Comparison of ENCODE assay signal across 8 cellular contexts in genomic region chr22:37498289-37498909, GRCh38. TPM values are rescaled to one million over a fixed set of nuclear protein-coding genes. Genes with fewer than 3 reads are reported as not detected.
DNase-seq lines count a peak whose midpoint lies in the region; ATAC-seq, FAIRE-seq and TF ChIP-seq lines count a peak whose summit lies in the region.

No MANE protein-coding gene starts in this region.

- TF ChIP-seq POLR2A in GM12891 (IDR thresholded peaks at IDR 0.05; ENCODE audit: low read depth, low read length): no peak
- no peak for TF ChIP-seq POLR2A in stomach (IDR thresholded peaks at IDR 0.05)

- in situ Hi-C loops in SK-MEL-5 (cut with HindIII; ENCODE audit: low pct_unique_long_range_greater_than_20kb, low sequenced_read_pairs): no loop called here

- peak overlapping the region in 1 of 2 experiments; percentile 30 for H3K4ac ChIP-seq in mesenchymal stem cell (ENCODE audit: low read depth in 1 of 2, low read length in 2 of 2)

- 65% methylated on average over 15 of the region's 15 CpGs for WGBS in mesenchymal stem cell
- 35 to 58% (median 41%) methylated on average over 9 to 15 of the region's 15 CpGs for WGBS in stomach, 5 donors

- H3K4me1 ChIP-seq in mesenchymal stem cell (ENCODE audit: control insufficient read depth, insufficient read depth, low read depth, low read length): peaks cover 82% of the 10 kb centered on the region
- H3K4me1 ChIP-seq in stomach: peaks cover 50 to 56% (median 52%) of the 10 kb centered on the region in 4 donors

- no peak for TF ChIP-seq EP300 in stomach (IDR thresholded peaks at IDR 0.05)

- no peaks in the 10 kb centered on the region for H3K9me3 ChIP-seq in mesenchymal stem cell (ENCODE audit: control insufficient read depth, low read length)
- no peaks in the 10 kb centered on the region for H3K9me3 ChIP-seq in stomach

- no peaks in the 10 kb centered on the region for H3K9me3 Mint-ChIP-seq in activated naive CD4-positive, alpha-beta T cell treated with anti-CD3 and anti-CD28 coated beads, Interleukin-2, amount 50 U/mL, for 72 hours

- peaks cover 16% of the 10 kb centered on the region for H3K79me1 ChIP-seq in mesenchymal stem cell (replicated peaks; ENCODE audit: low read length, poor library complexity, severe bottlenecking)

- no peak overlapping the region for H2BK120ac ChIP-seq in mesenchymal stem cell (ENCODE audit: low read depth, low read length)

- H3K23ac ChIP-seq in mesenchymal stem cell (ENCODE audit: low read length in 2 of 2): no peak overlapping the region

- no peak overlapping the region for H3K27ac Mint-ChIP-seq in activated naive CD4-positive, alpha-beta T cell treated with anti-CD3 and anti-CD28 coated beads, Interleukin-2, amount 50 U/mL, for 72 hours

- H2BK15ac ChIP-seq in mesenchymal stem cell (ENCODE audit: low read depth, poor library complexity, severe bottlenecking): no peak overlapping the region

- H2AFZ ChIP-seq in mesenchymal stem cell (ENCODE audit: low read depth, low read length): no peak overlapping the region

- peak overlapping the region; percentile 95 for H2AK5ac ChIP-seq in mesenchymal stem cell (ENCODE audit: low read length, severe bottlenecking)

- FAIRE-seq in GM12891 (lab: Jason Lieb, UNC): peak; percentile 97

- H3K27ac ChIP-seq in 22Rv1 (peak overlapping the region; percentile 94; the same call in 1 of the 2 replicates), mesenchymal stem cell (ENCODE audit: low read length, poor library complexity, severe bottlenecking) (peak overlapping the region; percentile 97), stomach (peak overlapping the region; percentile 27 to 95 (median 87))

- no peak overlapping the region for H4K8ac ChIP-seq in mesenchymal stem cell (ENCODE audit: low read length)

- H3K4me3 ChIP-seq in mesenchymal stem cell (ENCODE audit: insufficient read depth in 1 of 2, low read depth in 1 of 2, low read length in 2 of 2): no peak overlapping the region
- no peak overlapping the region for H3K4me3 ChIP-seq in stomach

- H3K36me3 ChIP-seq in mesenchymal stem cell (ENCODE audit: control insufficient read depth in 1 of 2, insufficient read depth in 2 of 2, low read depth in 1 of 2, low read length in 2 of 2) (peaks cover 68 to 69% of the 10 kb centered on the region in 2 experiments), stomach (peaks cover 0 to 33% (median 14%) of the 10 kb centered on the region in 4 donors)

- H3K27me3 ChIP-seq in mesenchymal stem cell (ENCODE audit: control insufficient read depth in 1 of 2, insufficient read depth in 1 of 2, low read length in 2 of 2): no peaks in the 10 kb centered on the region
- peaks cover 0 to 59% (median 0%) of the 10 kb centered on the region in 3 donors for H3K27me3 ChIP-seq in stomach

- peak overlapping the region in 1 of 2 experiments; percentile 57 for H2BK12ac ChIP-seq in mesenchymal stem cell (ENCODE audit: low read length in 2 of 2)

- H4K91ac ChIP-seq in mesenchymal stem cell (ENCODE audit: low read length): peak overlapping the region; percentile 79

- TF ChIP-seq CTCF in 22Rv1 (IDR thresholded peaks at IDR 0.05) (peak; percentile 89), stomach (IDR thresholded peaks at IDR 0.05) (peak in 5 of 7 experiments; percentile 39 to 65 (median 60))

- H3K18ac ChIP-seq in mesenchymal stem cell (ENCODE audit: low read depth in 1 of 2, low read length in 2 of 2): peak overlapping the region; percentile 7 to 26

- no peaks in the 10 kb centered on the region for H3K36me3 Mint-ChIP-seq in activated naive CD4-positive, alpha-beta T cell treated with anti-CD3 and anti-CD28 coated beads, Interleukin-2, amount 50 U/mL, for 72 hours

- DNase-seq in GM12891 (ENCODE audit: insufficient read length, low spot score) (peak; percentile 97), SK-MEL-5 (ENCODE audit: low read depth, low spot score) (peak; percentile 60), mesenchymal stem cell (no peak), stomach (peak; percentile 71)
- DNase-seq in activated naive CD4-positive, alpha-beta T cell treated with anti-CD3 and anti-CD28 coated beads, Interleukin-2, amount 50 U/mL, for 72 hours (ENCODE audit: low spot score in 2 of 2): peak in 1 of 2 donors; percentile 80

- peak overlapping the region; percentile 91 for H2BK5ac ChIP-seq in mesenchymal stem cell (ENCODE audit: low read depth, low read length, poor library complexity, severe bottlenecking)

- ATAC-seq in activated naive CD4-positive, alpha-beta T cell treated with anti-CD3 and anti-CD28 coated beads, Interleukin-2, amount 50 U/mL, for 72 hours: peak; percentile 83 to 98
- ATAC-seq in GM18870 (IDR thresholded peaks at IDR 0.05; ENCODE audit: unreplicated experiment): no peak
- ATAC-seq in HG02840 (IDR thresholded peaks at IDR 0.05; ENCODE audit: low FRiP score, unreplicated experiment): no peak

- intact Hi-C loops in stomach (cut with DNase I; ENCODE audit: low total_unique reads): no loop called here

- no peak overlapping the region for H3K4me2 ChIP-seq in mesenchymal stem cell (ENCODE audit: low read length, poor library complexity, severe bottlenecking)

- H3K14ac ChIP-seq in mesenchymal stem cell (ENCODE audit: low read length in 2 of 2): peak overlapping the region in 1 of 2 experiments; percentile 50

- H3K9ac ChIP-seq in mesenchymal stem cell (ENCODE audit: low read length): no peak overlapping the region

TF ChIP-seq in GM12891, 5 proteins besides CTCF, POLR2A, EP300 and RAD21:
- TF ChIP-seq TAF1 (IDR thresholded peaks at IDR 0.05; ENCODE audit: low read depth, low read length) (no peak), SPI1 (IDR thresholded peaks at IDR 0.05; ENCODE audit: low read depth, low read length) (no peak), POLR2AphosphoS5 (IDR thresholded peaks at IDR 0.05; ENCODE audit: low read depth, low read length) (no peak), PAX5 (IDR thresholded peaks at IDR 0.05; ENCODE audit: insufficient read depth, low read length, severe bottlenecking) (no peak), POU2F2 (IDR thresholded peaks at IDR 0.05; ENCODE audit: low read depth, low read length) (no peak)

RNA-seq across cellular contexts. Expression of gene MFNG, which starts 12.2 kb away (rescaled TPM):
- 43.4 TPM for polyA plus RNA-seq in GM12891 (2012; ENCODE audit: low read depth, missing spikeins)
- 0.37 TPM in 1 of 2 replicates, not detected in the other for total RNA-seq in SK-MEL-5 (2014; rRNA removed; shearing (Covaris generic))
- not detected in 2 replicates for polyA plus RNA-seq in SK-MEL-5 (2015; cell fraction: cytosol; rRNA removed)
- polyA plus RNA-seq in SK-MEL-5 (2015; cell fraction: nucleus; rRNA removed): 1.6 TPM in 1 of 2 replicates, not detected in the other
- 100 to 1,000 TPM in 1 of 2 donors, 10 to 100 TPM in 1; 88.7 to 169 TPM for total RNA-seq in activated naive CD4-positive, alpha-beta T cell treated with anti-CD3 and anti-CD28 coated beads, Interleukin-2, amount 50 U/mL, for 72 hours
- polyA plus RNA-seq in mesenchymal stem cell (2013, experiment 1 of 2): 0.06 TPM
- 0.04 TPM for polyA plus RNA-seq in mesenchymal stem cell (2013, experiment 2 of 2)
- total RNA-seq in stomach: 10 to 100 TPM in 3 of 5 donors, 1 to 10 TPM in 2; 1.7 to 86.4 (median 11.2) TPM
- polyA plus RNA-seq in stomach: 10 to 100 TPM in 1 of 3 donors, 1 to 10 TPM in 2; 3.8 to 10.2 (median 6.7) TPM

RNA-seq across cellular contexts. Expression of gene CARD10, which starts 20.8 kb away (rescaled TPM):
- polyA plus RNA-seq in GM12891 (2012; ENCODE audit: low read depth, missing spikeins): not detected
- total RNA-seq in SK-MEL-5 (2014; rRNA removed; shearing (Covaris generic)): 2.0 and 3.1 TPM in 2 replicates
- 6.0 TPM in 2 replicates for polyA plus RNA-seq in SK-MEL-5 (2015; cell fraction: cytosol; rRNA removed)
- polyA plus RNA-seq in SK-MEL-5 (2015; cell fraction: nucleus; rRNA removed): 9.2 and 10.3 TPM in 2 replicates
- total RNA-seq in activated naive CD4-positive, alpha-beta T cell treated with anti-CD3 and anti-CD28 coated beads, Interleukin-2, amount 50 U/mL, for 72 hours: under 1 TPM; 0.09 to 0.51 TPM
- 3.1 TPM for polyA plus RNA-seq in mesenchymal stem cell (2013, experiment 1 of 2)
- polyA plus RNA-seq in mesenchymal stem cell (2013, experiment 2 of 2): 3.2 TPM
- 100 to 1,000 TPM in 1 of 5 donors, 10 to 100 TPM in 2, 1 to 10 TPM in 2; 5.5 to 120 (median 28.4) TPM for total RNA-seq in stomach
- polyA plus RNA-seq in stomach: 10 to 100 TPM; 11.3 to 17.8 (median 13.6) TPM

Comparison
In these comparisons a context has a peak if more than half of its experiments do, and no peak if none do; other contexts are left out.
1. ATAC-seq: peak in activated naive CD4-positive, alpha-beta T cell treated with anti-CD3 and anti-CD28 coated beads, Interleukin-2, amount 50 U/mL, for 72 hours (2 of 2); none in GM18870 (single experiment) and HG02840 (single experiment).
2. Peak in every context shown above with its lines, with median percentiles within 50 percentile points of each other: H3K27ac ChIP-seq.